ENCODE assay signal across 19 cellular contexts in genomic region chr2:207117668-207118067, GRCh38.
"Had no signal": no experiment of that assay in that cellular context is flagged by ENCODE, and none has a peak within 500 bp of the region (broad histone marks: within the 10 kb centered on the region; RNA-seq: fewer than 3 reads in every experiment).

No MANE protein-coding gene starts in this region.

- ATAC-seq: effector memory CD8-positive, alpha-beta T cell; foreskin keratinocyte; stimulated activated naive B cell treated with anti-CD40 and anti-IgM and Interleukin-4, amounts not matched to agents 10 μg/mL and 1 μg/mL and 100 μg/mL, for 72 hours; stimulated activated naive CD8-positive, alpha-beta T cell treated with anti-CD3 and anti-CD28 coated beads, Interleukin-15, amount 100 ng/mL, for 72 hours had no signal

- H3K27me3 Mint-ChIP-seq: naive B cell; stimulated activated naive B cell treated with anti-CD40 and anti-IgM and Interleukin-4, amounts not matched to agents 10 μg/mL and 1 μg/mL and 100 μg/mL, for 72 hours; stimulated activated naive CD8-positive, alpha-beta T cell treated with anti-CD3 and anti-CD28 coated beads, Interleukin-15, amount 100 ng/mL, for 72 hours had no signal

- H3K4me3 Mint-ChIP-seq: effector memory CD8-positive, alpha-beta T cell; naive B cell; nephron progenitor cell; stimulated activated naive B cell treated with anti-CD40 and anti-IgM and Interleukin-4, amounts not matched to agents 10 μg/mL and 1 μg/mL and 100 μg/mL, for 72 hours; stimulated activated naive CD8-positive, alpha-beta T cell treated with anti-CD3 and anti-CD28 coated beads, Interleukin-15, amount 100 ng/mL, for 72 hours had no signal

- H3K27ac ChIP-seq: foreskin keratinocyte, ovary, right atrium auricular region, skin epidermis, thoracic aorta, transverse colon had no signal

- H3K9me3 Mint-ChIP-seq: effector memory CD8-positive, alpha-beta T cell; naive B cell; nephron progenitor cell; stimulated activated naive B cell treated with anti-CD40 and anti-IgM and Interleukin-4, amounts not matched to agents 10 μg/mL and 1 μg/mL and 100 μg/mL, for 72 hours; stimulated activated naive CD8-positive, alpha-beta T cell treated with anti-CD3 and anti-CD28 coated beads, Interleukin-15, amount 100 ng/mL, for 72 hours had no signal

- H3K27ac Mint-ChIP-seq: effector memory CD8-positive, alpha-beta T cell; nephron progenitor cell; stimulated activated naive B cell treated with anti-CD40 and anti-IgM and Interleukin-4, amounts not matched to agents 10 μg/mL and 1 μg/mL and 100 μg/mL, for 72 hours; stimulated activated naive CD8-positive, alpha-beta T cell treated with anti-CD3 and anti-CD28 coated beads, Interleukin-15, amount 100 ng/mL, for 72 hours had no signal

- DNase-seq: effector memory CD8-positive, alpha-beta T cell; erythroblast; foreskin keratinocyte; head of caudate nucleus; hippocampal formation; kidney glomerular epithelial cell; mesendoderm; naive B cell; nephron progenitor cell; ovary; sigmoid colon; stimulated activated CD4-positive, alpha-beta T cell treated with anti-CD3 and anti-CD28 coated beads, Interleukin-2, amount 100 ng/mL, for 24 hours; stimulated activated CD4-positive, alpha-beta T cell treated with anti-CD3 and anti-CD28 coated beads, Interleukin-4, amount 100 ng/mL, for 4 hours; stimulated activated naive B cell treated with anti-CD40 and anti-IgM and Interleukin-4, amounts not matched to agents 10 μg/mL and 1 μg/mL and 100 μg/mL, for 72 hours; stimulated activated naive CD8-positive, alpha-beta T cell treated with anti-CD3 and anti-CD28 coated beads, Interleukin-15, amount 100 ng/mL, for 72 hours; transverse colon had no signal
